In genomic region chr13:24922390-24923304, GRCh38 we compare ENCODE assay signal across 1 cellular context.
TF ChIP-seq lines count a peak whose summit lies in the region.

No MANE protein-coding gene starts in this region.

TF ChIP-seq in K562, 482 proteins besides CTCF, POLR2A, EP300 and RAD21 (continued from another document and continues in another):
- TF ChIP-seq BCLAF1 (IDR thresholded peaks at IDR 0.05; ENCODE audit: borderline replicate concordance in 1 of 2, control insufficient read depth in 1 of 2, low read depth in 2 of 2, low read length in 1 of 2) (0 out of 4 replicates have a peak, but pooled peaks of 1 of the 2 experiments have one; percentile 12), AFF1 (IDR thresholded peaks at IDR 0.05; ENCODE audit: low read depth in 1 of 2, partially characterized antibody in 2 of 2) (peak; percentile 77 to 95), CREB1 (IDR thresholded peaks at IDR 0.05) (peak; percentile 81), CREB1 (CRISPR knock-in tag; IDR thresholded peaks at IDR 0.05) (peak; percentile 86), CREM (IDR thresholded peaks at IDR 0.05; ENCODE audit: low read depth) (peak; percentile 92), MITF (IDR thresholded peaks at IDR 0.05) (no peak), SIX5 (IDR thresholded peaks at IDR 0.05; ENCODE audit: borderline replicate concordance in 1 of 2, insufficient read depth in 1 of 2, low read depth in 1 of 2, low read length in 2 of 2) (peak; percentile 74 to 83), BRD4 (IDR thresholded peaks at IDR 0.05) (0 out of 2 replicates have a peak, but pooled peaks have one; percentile 4), TEAD2 (tag; IDR thresholded peaks at IDR 0.05) (no peak), PHB2 (IDR thresholded peaks at IDR 0.05; ENCODE audit: low read depth) (peak; percentile 47; the same call in 1 of the 2 replicates), L3MBTL2 (IDR thresholded peaks at IDR 0.05) (peak; percentile 75), MCM2 (IDR thresholded peaks at IDR 0.05; ENCODE audit: low read depth) (0 out of 2 replicates have a peak, but pooled peaks have one; percentile 45), ZNF507 (tag; conservative IDR thresholded peaks at IDR 0.05) (no peak), PYGO2 (tag; IDR thresholded peaks at IDR 0.05) (no peak), CUX1 (CRISPR knock-in tag; IDR thresholded peaks at IDR 0.05) (no peak), ZBTB7A (IDR thresholded peaks at IDR 0.05; ENCODE audit: borderline replicate concordance, control insufficient read depth, low read depth, low read length) (no peak; the same call in 1 of the 2 replicates), ZNF277 (CRISPR knock-in tag; IDR thresholded peaks at IDR 0.05; ENCODE audit: borderline replicate concordance) (no peak), ZNF668 (CRISPR knock-in tag; IDR thresholded peaks at IDR 0.05) (no peak), FOXJ3 (CRISPR knock-in tag; IDR thresholded peaks at IDR 0.05) (no peak), USF2 (CRISPR knock-in tag; IDR thresholded peaks at IDR 0.05) (no peak), RNF2 (IDR thresholded peaks at IDR 0.05) (peak; percentile 58; the same call in 1 of the 2 replicates), ZNF311 (CRISPR knock-in tag; IDR thresholded peaks at IDR 0.05) (no peak), VEZF1 (CRISPR knock-in tag; IDR thresholded peaks at IDR 0.05) (peak; percentile 66), CHCHD3 (CRISPR knock-in tag; IDR thresholded peaks at IDR 0.05) (no peak), RUNX1 (IDR thresholded peaks at IDR 0.05; ENCODE audit: low read depth) (no peak), NFRKB (IDR thresholded peaks at IDR 0.05; ENCODE audit: low read depth) (peak; percentile 97), NR2C2 (CRISPR knock-in tag; IDR thresholded peaks at IDR 0.05) (peak; percentile 38; the same call in 1 of the 2 replicates), NR2C2 (tag; IDR thresholded peaks at IDR 0.05) (peak; percentile 69; the same call in 1 of the 2 replicates), SP1 (CRISPR knock-in tag; IDR thresholded peaks at IDR 0.05) (peak; percentile 87), E2F8 (IDR thresholded peaks at IDR 0.05; ENCODE audit: low read depth, partially characterized antibody) (peak; percentile 33)
